In genomic region chr2:152820048-152820447, GRCh38 we compare ENCODE assay signal across 6 cellular contexts.
"Had no signal": no experiment of that assay in that cellular context is flagged by ENCODE, and none has a peak within 500 bp of the region (broad histone marks: within the 10 kb centered on the region; RNA-seq: fewer than 3 reads in every experiment).

No MANE protein-coding gene starts in this region.

- H3K27ac Mint-ChIP-seq: HFFc6 had no signal

- H3K4me3 Mint-ChIP-seq: HFFc6 had no signal

- H3K9me3 Mint-ChIP-seq: HFFc6 had no signal

- DNase-seq: GM23248, GOT3, H7, HFFc6, IMR-90 had no signal

- ATAC-seq: HCT116 had no signal
